ENCODE assay signal across 15 cellular contexts in the genomic region with DNA sequence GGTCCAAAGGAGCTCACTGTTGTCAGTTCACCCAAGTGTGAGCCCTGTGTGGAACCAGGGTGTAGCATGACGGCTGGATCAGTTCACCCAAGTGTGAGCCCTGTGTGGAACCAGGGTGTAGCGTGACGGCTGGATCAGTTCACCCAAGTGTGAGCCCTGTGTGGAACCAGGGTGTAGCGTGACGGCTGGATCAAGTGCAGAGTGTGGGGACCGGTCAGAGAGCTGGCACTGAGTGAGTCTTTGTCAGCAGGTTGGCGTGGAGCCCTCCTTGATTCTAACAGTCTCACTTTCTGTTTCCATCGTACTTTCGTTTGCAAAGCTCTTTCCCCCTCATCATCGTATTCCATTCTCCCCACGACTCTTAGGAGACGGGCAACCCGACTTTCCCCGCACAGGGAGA. TPM values are rescaled to one million over a fixed set of nuclear protein-coding genes. Genes with fewer than 3 reads are reported as not detected.
A peak's percentile ranks its signal among the peaks of the same experiment; 100 is the strongest.
DNase-seq lines count a peak whose midpoint lies in the region; ATAC-seq, FAIRE-seq and TF ChIP-seq lines count a peak whose summit lies in the region.
"Had no signal": no experiment of that assay in that cellular context is flagged by ENCODE, and none has a peak within 500 bp of the region (broad histone marks: within the 10 kb centered on the region; RNA-seq: fewer than 3 reads in every experiment).

No MANE protein-coding gene starts in this region.

- TF ChIP-seq CTCF in right lobe of liver (IDR thresholded peaks at IDR 0.05) (no peak), HepG2 (CRISPR knock-in tag; IDR thresholded peaks at IDR 0.05) (no peak)

- peak overlapping the region in 1 of 3 donors; percentile 9 for H3K4me3 ChIP-seq in right lobe of liver
- no peak overlapping the region for H3K4me3 ChIP-seq in HepG2 (replicated peaks in 1 of 3; ENCODE audit: insufficient read depth in 1 of 3, low read depth in 2 of 3, low read length in 3 of 3)
- H3K4me3 ChIP-seq in duodenal mucosa (ENCODE audit: low read depth in 1 of 2, low read length in 2 of 2) = peak overlapping the region; percentile 61 to 70
- H3K4me3 ChIP-seq: colonic mucosa, suprapubic skin had no signal

- H2AFZ ChIP-seq in HepG2 (ENCODE audit: low read length) = no peak overlapping the region

- H4K20me1 ChIP-seq in HepG2 (ENCODE audit: insufficient read depth, low read length) = no peaks in the 10 kb centered on the region

- in situ Hi-C loops in HepG2 (cut with HindIII; ENCODE audit: extremely low pct_ligation_motif_present, low pct_unique_long_range_greater_than_20kb) = no loop called here

- H3K9me3 ChIP-seq in right lobe of liver (no peaks in the 10 kb centered on the region), HepG2 (ENCODE audit: low read length) (peaks cover 20% of the 10 kb centered on the region), duodenal mucosa (ENCODE audit: control insufficient read depth in 1 of 2, low read length in 2 of 2) (peaks cover 3 to 15% of the 10 kb centered on the region in 2 donors)
- H3K9me3 ChIP-seq: colonic mucosa, suprapubic skin had no signal

- H3K79me2 ChIP-seq in HepG2 (ENCODE audit: insufficient read depth, low read length) = no peaks in the 10 kb centered on the region

- POLR2A ChIA-PET in HepG2 (lab: Yijun Ruan, JAX) = interaction anchor here (1.1 to 3.3 kb wide), 4 partner anchors 8 to 16 kb away, joined by 4 to 51 read pairs (median 20); no protein-coding TSS in a partner anchor

- no peak for FAIRE-seq in HepG2 (lab: Jason Lieb, UNC)
- no peak for FAIRE-seq in urothelium cell line (lab: Jason Lieb, UNC)

- no peak overlapping the region for H3K4me2 ChIP-seq in HepG2 (ENCODE audit: low read depth, low read length)

- CTCF ChIA-PET in HepG2 (lab: Yijun Ruan, JAX; ENCODE audit: low intra/inter-chr PET ratio, low total read pairs) = no interaction called here

- no peaks in the 10 kb centered on the region for H3K4me1 ChIP-seq in right lobe of liver
- peaks cover 45% of the 10 kb centered on the region for H3K4me1 ChIP-seq in HepG2 (ENCODE audit: insufficient read depth, low read length)
- H3K4me1 ChIP-seq in duodenal mucosa (ENCODE audit: control insufficient read depth in 1 of 2, insufficient read depth in 2 of 2, low read length in 2 of 2) = peaks cover 10 to 11% of the 10 kb centered on the region in 2 donors
- H3K4me1 ChIP-seq: colonic mucosa had no signal

- DNase-seq in right lobe of liver (peak in 1 of 3 donors; percentile 54), HepG2 (ENCODE audit: low spot score) (no peak), midbrain (lab: John Stamatoyannopoulos, UW) (peak; percentile 54), inferior parietal cortex (ENCODE audit: extremely low spot score) (no peak), NCI-H2107 treated with DMSO at 0.1 percent for 48 hours (lab: John Stamatoyannopoulos, UW; ENCODE audit: unreplicated experiment) (no peak), urothelium cell line (ENCODE audit: low spot score) (no peak), hepatic stellate cell (ENCODE audit: low spot score) (no peak)
- DNase-seq: activated CD8-positive, alpha-beta memory T cell treated with anti-CD3 and anti-CD28 coated beads for 24 hours; activated naive CD4-positive, alpha-beta T cell treated with anti-CD3 and anti-CD28 coated beads for 36 hours; colonic mucosa; foreskin melanocyte; KBM-7; OCI-M1 had no signal

- intact Hi-C loops in right lobe of liver (cut with DNase I) (no loop called here), HepG2 (cut with micrococcal nuclease; ENCODE audit: unreplicated experiment) (no loop called here)

- TF ChIP-seq EP300 in HepG2 (IDR thresholded peaks at IDR 0.05; ENCODE audit: low read depth in 2 of 2, low read length in 2 of 2) = no peak
- no peak for TF ChIP-seq EP300 in HepG2 (CRISPR knock-in tag; IDR thresholded peaks at IDR 0.05; ENCODE audit: borderline replicate concordance)

- H3K27me3 ChIP-seq in right lobe of liver (no peaks in the 10 kb centered on the region), HepG2 (ENCODE audit: control insufficient read depth in 1 of 2, insufficient read depth in 2 of 2, low read length in 2 of 2) (no peaks in the 10 kb centered on the region), duodenal mucosa (ENCODE audit: control insufficient read depth in 1 of 2, insufficient read depth in 2 of 2, low read length in 2 of 2) (no peaks in the 10 kb centered on the region)
- H3K27me3 ChIP-seq: colonic mucosa, suprapubic skin had no signal

- H3K27ac ChIP-seq in right lobe of liver = no peak overlapping the region
- no peak overlapping the region for H3K27ac ChIP-seq in HepG2 (ENCODE audit: extremely low read length, insufficient read depth, low read length)
- H3K27ac ChIP-seq in duodenal mucosa (ENCODE audit: low read depth, low read length) = no peak overlapping the region
- H3K27ac ChIP-seq: colonic mucosa, suprapubic skin had no signal

- H3K9ac ChIP-seq in HepG2 (ENCODE audit: insufficient read depth, low read depth, low read length) (no peak overlapping the region), duodenal mucosa (ENCODE audit: low read depth in 1 of 2, low read length in 2 of 2) (peak overlapping the region; percentile 15 to 48)

- H3K36me3 ChIP-seq in right lobe of liver (no peaks in the 10 kb centered on the region), HepG2 (replicated peaks in 1 of 2; ENCODE audit: control insufficient read depth in 1 of 2, insufficient read depth in 2 of 2, low read length in 2 of 2) (no peaks in the 10 kb centered on the region), duodenal mucosa (ENCODE audit: control insufficient read depth in 1 of 2, insufficient read depth in 2 of 2, low read length in 2 of 2) (no peaks in the 10 kb centered on the region)
- H3K36me3 ChIP-seq: colonic mucosa, suprapubic skin had no signal

- ATAC-seq in right lobe of liver (peak; percentile 50 to 84 (median 61)), HepG2 (no peak; the same call in 2 of the 3 replicates)

- TF ChIP-seq RAD21 in HepG2 (CRISPR knock-in tag; IDR thresholded peaks at IDR 0.05) = no peak

- no peak for TF ChIP-seq POLR2A in right lobe of liver (IDR thresholded peaks at IDR 0.05)
- no peak for TF ChIP-seq POLR2A in HepG2 (IDR thresholded peaks at IDR 0.05; ENCODE audit: insufficient read depth in 1 of 2, low read depth in 2 of 2, low read length in 2 of 2)

- no TSS peak for BruUV-seq in HepG2 (replicated peaks; lab: Mats Ljungman, UMichigan)

- WGBS in right lobe of liver (ENCODE audit: insufficient coverage, low coverage, low lambda C conversion rate, missing lambda C conversion rate) = 72% methylated on average over 10 of the region's 14 CpGs
- 94% methylated on average over 14 of the region's 14 CpGs for WGBS in HepG2 (ENCODE audit: low lambda C conversion rate)

TF ChIP-seq in HepG2, 621 proteins besides CTCF, POLR2A, EP300 and RAD21 (continues in another document):
- TF ChIP-seq DMAP1 (CRISPR knock-in tag; IDR thresholded peaks at IDR 0.05) = no peak
- TF ChIP-seq, protein P1, sequence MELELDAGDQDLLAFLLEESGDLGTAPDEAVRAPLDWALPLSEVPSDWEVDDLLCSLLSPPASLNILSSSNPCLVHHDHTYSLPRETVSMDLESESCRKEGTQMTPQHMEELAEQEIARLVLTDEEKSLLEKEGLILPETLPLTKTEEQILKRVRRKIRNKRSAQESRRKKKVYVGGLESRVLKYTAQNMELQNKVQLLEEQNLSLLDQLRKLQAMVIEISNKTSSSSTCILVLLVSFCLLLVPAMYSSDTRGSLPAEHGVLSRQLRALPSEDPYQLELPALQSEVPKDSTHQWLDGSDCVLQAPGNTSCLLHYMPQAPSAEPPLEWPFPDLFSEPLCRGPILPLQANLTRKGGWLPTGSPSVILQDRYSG (CRISPR knock-in tag; IDR thresholded peaks at IDR 0.05) = no peak
- TF ChIP-seq, protein P2, sequence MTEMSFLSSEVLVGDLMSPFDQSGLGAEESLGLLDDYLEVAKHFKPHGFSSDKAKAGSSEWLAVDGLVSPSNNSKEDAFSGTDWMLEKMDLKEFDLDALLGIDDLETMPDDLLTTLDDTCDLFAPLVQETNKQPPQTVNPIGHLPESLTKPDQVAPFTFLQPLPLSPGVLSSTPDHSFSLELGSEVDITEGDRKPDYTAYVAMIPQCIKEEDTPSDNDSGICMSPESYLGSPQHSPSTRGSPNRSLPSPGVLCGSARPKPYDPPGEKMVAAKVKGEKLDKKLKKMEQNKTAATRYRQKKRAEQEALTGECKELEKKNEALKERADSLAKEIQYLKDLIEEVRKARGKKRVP (CRISPR knock-in tag; IDR thresholded peaks at IDR 0.05) = no peak
- no peak for TF ChIP-seq ZNF468 (CRISPR knock-in tag; IDR thresholded peaks at IDR 0.05)
- TF ChIP-seq MTA3 (CRISPR knock-in tag; IDR thresholded peaks at IDR 0.05) = no peak
- TF ChIP-seq ZNF773 (CRISPR knock-in tag; IDR thresholded peaks at IDR 0.05; ENCODE audit: borderline replicate concordance) = no peak

RNA-seq across cellular contexts. Expression of a gene that starts 57.9 kb away (rescaled TPM):
- total RNA-seq in right lobe of liver (10 to 100 TPM; 36.1 to 50.2 (median 44.2) TPM), HepG2 (2016; rRNA removed; fragmentation: Illumina TruSeq; extraction: Trizol) (104 and 105 TPM in 2 replicates)
- 40.0 and 44.2 TPM in 2 replicates for total RNA-seq in HepG2 (2016; cell fraction: cytosol; rRNA removed; fragmentation: Illumina TruSeq; extraction: Trizol; ENCODE audit: low read depth)
- total RNA-seq in HepG2 (2016; cell fraction: insoluble cytoplasmic fraction; rRNA removed; fragmentation: Illumina TruSeq; extraction: Trizol) = 102 and 106 TPM in 2 replicates
- 33.5 and 37.5 TPM in 2 replicates for total RNA-seq in HepG2 (2016; cell fraction: membrane; rRNA removed; fragmentation: Illumina TruSeq; extraction: Trizol)
- total RNA-seq in HepG2 (2016; cell fraction: nucleus; rRNA removed; fragmentation: Illumina TruSeq; extraction: Trizol) = 208 and 219 TPM in 2 replicates
- 30.4 and 30.5 TPM in 2 replicates for polyA plus RNA-seq in HepG2 (2011; rRNA removed)
- 7.7 and 13.1 TPM in 2 replicates for polyA plus RNA-seq in HepG2 (2011; cell fraction: cytosol; rRNA removed)
- 38.0 and 75.0 TPM in 2 replicates for polyA plus RNA-seq in HepG2 (2011; cell fraction: nucleus; rRNA removed)
- polyA plus RNA-seq in HepG2 (2012) = 34.1 and 38.3 TPM in 2 replicates
- polyA plus RNA-seq in HepG2 (2016; cell fraction: cytosol; fragmentation: Illumina TruSeq; extraction: Trizol; ENCODE audit: low read depth) = 3.7 and 3.9 TPM in 2 replicates
- polyA plus RNA-seq in HepG2 (2016; cell fraction: insoluble cytoplasmic fraction; fragmentation: Illumina TruSeq; extraction: Trizol; ENCODE audit: low read depth) = 67.8 and 68.9 TPM in 2 replicates
- 10.5 and 12.7 TPM in 2 replicates for polyA plus RNA-seq in HepG2 (2016; cell fraction: membrane; fragmentation: Illumina TruSeq; extraction: Trizol; ENCODE audit: low read depth)
- polyA plus RNA-seq in HepG2 (2016; cell fraction: nucleus; fragmentation: Illumina TruSeq; extraction: Trizol; ENCODE audit: insufficient read depth, low read depth) = 110 and 123 TPM in 2 replicates
- 42.3 and 46.0 TPM in 2 replicates for polyA minus RNA-seq in HepG2 (2011; rRNA and poly(A)+ RNA removed; ENCODE audit: low replicate concordance)
- polyA minus RNA-seq in HepG2 (2011; cell fraction: cytosol; rRNA and poly(A)+ RNA removed) = 23.2 and 29.7 TPM in 2 replicates
- 241 and 244 TPM in 2 replicates for polyA minus RNA-seq in HepG2 (2011; cell fraction: nucleus; rRNA and poly(A)+ RNA removed)

Comparison
In these comparisons a context has a peak if more than half of its experiments do, and no peak if none do; other contexts are left out.
1. H3K4me3 ChIP-seq: peak in duodenal mucosa (2 of 2); none in HepG2 (0 of 3).